In genomic region chr1:62946516-62946915, GRCh38 we compare ENCODE assay signal across 26 cellular contexts.
"Had no signal": no experiment of that assay in that cellular context is flagged by ENCODE, and none has a peak within 500 bp of the region (broad histone marks: within the 10 kb centered on the region; RNA-seq: fewer than 3 reads in every experiment).

No MANE protein-coding gene starts in this region.

- H3K4me3 ChIP-seq: colonic mucosa, coronary artery, dorsolateral prefrontal cortex, esophagus muscularis mucosa, esophagus squamous epithelium, gastrocnemius medialis, gastroesophageal sphincter, heart left ventricle, heart right ventricle had no signal

- H3K27me3 ChIP-seq: colonic mucosa had no signal

- H3K9me3 ChIP-seq: colonic mucosa, esophagus muscularis mucosa, esophagus squamous epithelium, gastrocnemius medialis, gastroesophageal sphincter, heart left ventricle, heart right ventricle had no signal

- H3K4me1 ChIP-seq: colonic mucosa, esophagus muscularis mucosa, esophagus squamous epithelium, foreskin keratinocyte, gastrocnemius medialis, gastroesophageal sphincter, heart left ventricle, heart right ventricle had no signal

- H3K27ac ChIP-seq: colonic mucosa, coronary artery, dorsolateral prefrontal cortex, epithelial cell of prostate, esophagus muscularis mucosa, esophagus squamous epithelium, foreskin keratinocyte, gastrocnemius medialis, gastroesophageal sphincter, heart left ventricle, heart right ventricle had no signal

- FAIRE-seq: colon, endometrium, frontal cortex had no signal

- H3K36me3 ChIP-seq: colonic mucosa, esophagus muscularis mucosa, esophagus squamous epithelium, gastrocnemius medialis, gastroesophageal sphincter, heart left ventricle, heart right ventricle had no signal

- DNase-seq: colonic mucosa; cortex of kidney; dermis blood vessel endothelial cell; dorsolateral prefrontal cortex; effector CD4-positive, alpha-beta T cell; effector CD8-positive, alpha-beta T cell; effector memory CD4-positive, alpha-beta T cell; effector memory CD8-positive, alpha-beta T cell; endodermal cell; erythroblast; esophagus squamous epithelium; foreskin fibroblast; foreskin keratinocyte; foreskin melanocyte; gastrocnemius medialis; glutamatergic neuron; head of caudate nucleus; heart left ventricle; heart right ventricle had no signal
